Comparison of ENCODE assay signal across 1 cellular context in the genomic region with DNA sequence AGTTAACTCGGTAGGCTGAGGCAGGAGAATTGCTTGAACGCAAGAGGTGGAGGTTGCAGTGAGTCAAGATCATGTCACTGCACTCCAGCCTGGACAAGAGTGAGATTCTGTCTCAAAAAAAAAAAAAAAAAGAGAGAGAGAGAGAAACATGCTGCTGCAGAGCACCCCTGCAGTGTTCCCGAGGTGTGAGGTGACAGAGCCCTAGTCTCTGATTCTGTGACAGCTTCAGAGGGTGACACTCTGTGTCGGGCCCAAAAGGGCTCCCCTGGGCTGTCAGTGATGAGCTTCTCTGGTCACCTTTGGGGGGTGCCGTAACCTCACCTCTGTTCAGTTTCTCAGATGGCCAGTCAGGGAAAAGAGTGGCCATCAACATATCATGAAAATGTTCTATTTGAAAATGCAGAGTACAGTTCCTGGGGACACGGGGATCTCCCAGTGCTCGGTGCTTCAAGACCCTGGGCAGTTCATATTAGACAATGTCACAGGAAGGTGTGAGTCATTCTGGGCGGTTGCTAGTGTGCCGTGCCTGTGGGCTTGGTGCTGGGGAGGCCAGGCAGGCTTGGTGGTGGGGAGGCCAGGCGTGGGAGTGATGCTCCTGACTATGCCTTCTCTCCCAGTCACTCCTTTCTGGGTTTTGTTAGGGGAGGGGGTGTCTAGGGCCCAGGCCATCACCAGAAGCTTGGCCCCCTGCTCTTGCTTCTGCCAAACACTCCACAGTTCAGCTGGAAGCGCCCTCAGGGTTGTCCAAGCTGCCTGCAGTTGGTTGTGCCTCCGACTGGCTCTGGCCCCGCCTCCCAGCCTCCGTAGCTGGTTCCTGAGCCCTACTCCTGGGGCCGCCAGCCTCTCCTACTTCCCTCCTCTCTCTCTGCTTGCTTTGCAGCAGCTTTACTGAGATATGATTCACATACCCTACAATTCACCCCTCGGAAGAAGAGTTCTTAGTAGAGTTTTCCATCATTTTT.
TF ChIP-seq lines count a peak whose summit lies in the region.

No MANE protein-coding gene starts in this region.

TF ChIP-seq in K562, 482 proteins besides CTCF, POLR2A, EP300 and RAD21 (continued from another document and continues in another):
- TF ChIP-seq NFXL1 (CRISPR knock-in tag; IDR thresholded peaks at IDR 0.05) (peak; percentile 39; the same call in 1 of the 2 replicates), HLTF (IDR thresholded peaks at IDR 0.05) (no peak; the same call in 1 of the 2 replicates), ZEB2 (IDR thresholded peaks at IDR 0.05) (no peak), MXI1 (IDR thresholded peaks at IDR 0.05; ENCODE audit: low read depth, low read length) (no peak), ZNF551 (CRISPR knock-in tag; IDR thresholded peaks at IDR 0.05) (no peak), CSDE1 (IDR thresholded peaks at IDR 0.05) (no peak), U2AF1 (optimal IDR thresholded peaks at IDR 0.05; ENCODE audit: low read depth, low read length) (no peak), ZNF76 (CRISPR knock-in tag; IDR thresholded peaks at IDR 0.05; ENCODE audit: borderline replicate concordance) (no peak), CBX8 (IDR thresholded peaks at IDR 0.05; ENCODE audit: borderline replicate concordance, extremely low read depth, low read depth, low read length, poor library complexity, severe bottlenecking) (no peak), ZNF764 (CRISPR knock-in tag; IDR thresholded peaks at IDR 0.05; ENCODE audit: low read depth) (no peak), NFRKB (IDR thresholded peaks at IDR 0.05; ENCODE audit: low read depth) (no peak), FIP1L1 (IDR thresholded peaks at IDR 0.05; ENCODE audit: low read depth, low read length, poor library complexity, severe bottlenecking) (no peak), GABPA (tag; conservative IDR thresholded peaks at IDR 0.05; ENCODE audit: low read depth) (no peak), ZNF282 (CRISPR knock-in tag; IDR thresholded peaks at IDR 0.05) (no peak), ZNF583 (CRISPR knock-in tag; IDR thresholded peaks at IDR 0.05) (peak; percentile 74; the same call in 1 of the 2 replicates), CREM (IDR thresholded peaks at IDR 0.05; ENCODE audit: low read depth) (peak; percentile 49), SUPT5H (IDR thresholded peaks at IDR 0.05) (no peak), PURB (CRISPR knock-in tag; IDR thresholded peaks at IDR 0.05; ENCODE audit: low read depth) (no peak), GTF2F1 (IDR thresholded peaks at IDR 0.05; ENCODE audit: low read depth, low read length) (no peak), SIN3B (IDR thresholded peaks at IDR 0.05; ENCODE audit: low read depth) (no peak), SNIP1 (IDR thresholded peaks at IDR 0.05; ENCODE audit: low read depth) (no peak), RFX5 (IDR thresholded peaks at IDR 0.05; ENCODE audit: low read depth, low read length) (no peak), MAFK (IDR thresholded peaks at IDR 0.05; ENCODE audit: low read length) (no peak; the same call in 1 of the 2 replicates), ZNF311 (CRISPR knock-in tag; IDR thresholded peaks at IDR 0.05) (no peak), CBX3 (IDR thresholded peaks at IDR 0.05; ENCODE audit: borderline replicate concordance in 1 of 2, low read length in 2 of 2) (peak in 1 of 2 experiments; percentile 26; a peak in 1 of 3 replicates), ZNF785 (CRISPR knock-in tag; IDR thresholded peaks at IDR 0.05) (no peak), TAF9B (IDR thresholded peaks at IDR 0.05; ENCODE audit: partially characterized antibody) (no peak), KDM2B (CRISPR knock-in tag; IDR thresholded peaks at IDR 0.05) (no peak), ETV5 (CRISPR knock-in tag; IDR thresholded peaks at IDR 0.05; ENCODE audit: low read depth) (peak; percentile 68; the same call in 1 of the 2 replicates), BCOR (IDR thresholded peaks at IDR 0.05) (no peak), PRMT5 (CRISPR knock-in tag; IDR thresholded peaks at IDR 0.05) (no peak), NR2C2 (CRISPR knock-in tag; IDR thresholded peaks at IDR 0.05) (no peak; the same call in 1 of the 2 replicates), NR2C2 (tag; IDR thresholded peaks at IDR 0.05) (no peak), HNRNPLL (IDR thresholded peaks at IDR 0.05; ENCODE audit: low read depth, low read length, poor library complexity, severe bottlenecking) (no peak), EWSR1 (IDR thresholded peaks at IDR 0.05; ENCODE audit: borderline replicate concordance, low read depth, partially characterized antibody) (no peak), ZNF3 (CRISPR knock-in tag; IDR thresholded peaks at IDR 0.05) (peak; percentile 60; the same call in 1 of the 2 replicates), ERF (CRISPR knock-in tag; IDR thresholded peaks at IDR 0.05) (peak; percentile 87), ZNF316 (IDR thresholded peaks at IDR 0.05) (no peak), KDM4B (IDR thresholded peaks at IDR 0.05; ENCODE audit: borderline replicate concordance in 2 of 2, low read depth in 1 of 2) (no peak; a peak in 1 of 4 replicates), SETDB1 (IDR thresholded peaks at IDR 0.05; ENCODE audit: low read length) (no peak)
- TF ChIP-seq, protein P1, sequence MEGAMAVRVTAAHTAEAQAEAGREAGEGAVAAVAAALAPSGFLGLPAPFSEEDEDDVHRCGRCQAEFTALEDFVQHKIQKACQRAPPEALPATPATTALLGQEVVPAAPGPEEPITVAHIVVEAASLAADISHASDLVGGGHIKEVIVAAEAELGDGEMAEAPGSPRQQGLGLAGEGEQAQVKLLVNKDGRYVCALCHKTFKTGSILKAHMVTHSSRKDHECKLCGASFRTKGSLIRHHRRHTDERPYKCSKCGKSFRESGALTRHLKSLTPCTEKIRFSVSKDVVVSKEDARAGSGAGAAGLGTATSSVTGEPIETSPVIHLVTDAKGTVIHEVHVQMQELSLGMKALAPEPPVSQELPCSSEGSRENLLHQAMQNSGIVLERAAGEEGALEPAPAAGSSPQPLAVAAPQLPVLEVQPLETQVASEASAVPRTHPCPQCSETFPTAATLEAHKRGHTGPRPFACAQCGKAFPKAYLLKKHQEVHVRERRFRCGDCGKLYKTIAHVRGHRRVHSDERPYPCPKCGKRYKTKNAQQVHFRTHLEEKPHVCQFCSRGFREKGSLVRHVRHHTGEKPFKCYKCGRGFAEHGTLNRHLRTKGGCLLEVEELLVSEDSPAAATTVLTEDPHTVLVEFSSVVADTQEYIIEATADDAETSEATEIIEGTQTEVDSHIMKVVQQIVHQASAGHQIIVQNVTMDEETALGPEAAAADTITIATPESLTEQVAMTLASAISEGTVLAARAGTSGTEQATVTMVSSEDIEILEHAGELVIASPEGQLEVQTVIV (CRISPR knock-in tag; IDR thresholded peaks at IDR 0.05; ENCODE audit: borderline replicate concordance): no peak
- TF ChIP-seq, protein P2, sequence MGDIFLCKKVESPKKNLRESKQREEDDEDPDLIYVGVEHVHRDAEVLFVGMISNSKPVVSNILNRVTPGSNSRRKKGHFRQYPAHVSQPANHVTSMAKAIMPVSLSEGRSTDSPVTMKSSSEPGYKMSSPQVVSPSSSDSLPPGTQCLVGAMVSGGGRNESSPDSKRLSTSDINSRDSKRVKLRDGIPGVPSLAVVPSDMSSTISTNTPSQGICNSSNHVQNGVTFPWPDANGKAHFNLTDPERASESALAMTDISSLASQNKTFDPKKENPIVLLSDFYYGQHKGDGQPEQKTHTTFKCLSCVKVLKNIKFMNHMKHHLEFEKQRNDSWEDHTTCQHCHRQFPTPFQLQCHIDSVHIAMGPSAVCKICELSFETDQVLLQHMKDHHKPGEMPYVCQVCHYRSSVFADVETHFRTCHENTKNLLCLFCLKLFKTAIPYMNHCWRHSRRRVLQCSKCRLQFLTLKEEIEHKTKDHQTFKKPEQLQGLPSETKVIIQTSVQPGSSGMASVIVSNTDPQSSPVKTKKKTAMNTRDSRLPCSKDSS (IDR thresholded peaks at IDR 0.05; ENCODE audit: low read depth, partially characterized antibody): no peak
- TF ChIP-seq, protein P3, sequence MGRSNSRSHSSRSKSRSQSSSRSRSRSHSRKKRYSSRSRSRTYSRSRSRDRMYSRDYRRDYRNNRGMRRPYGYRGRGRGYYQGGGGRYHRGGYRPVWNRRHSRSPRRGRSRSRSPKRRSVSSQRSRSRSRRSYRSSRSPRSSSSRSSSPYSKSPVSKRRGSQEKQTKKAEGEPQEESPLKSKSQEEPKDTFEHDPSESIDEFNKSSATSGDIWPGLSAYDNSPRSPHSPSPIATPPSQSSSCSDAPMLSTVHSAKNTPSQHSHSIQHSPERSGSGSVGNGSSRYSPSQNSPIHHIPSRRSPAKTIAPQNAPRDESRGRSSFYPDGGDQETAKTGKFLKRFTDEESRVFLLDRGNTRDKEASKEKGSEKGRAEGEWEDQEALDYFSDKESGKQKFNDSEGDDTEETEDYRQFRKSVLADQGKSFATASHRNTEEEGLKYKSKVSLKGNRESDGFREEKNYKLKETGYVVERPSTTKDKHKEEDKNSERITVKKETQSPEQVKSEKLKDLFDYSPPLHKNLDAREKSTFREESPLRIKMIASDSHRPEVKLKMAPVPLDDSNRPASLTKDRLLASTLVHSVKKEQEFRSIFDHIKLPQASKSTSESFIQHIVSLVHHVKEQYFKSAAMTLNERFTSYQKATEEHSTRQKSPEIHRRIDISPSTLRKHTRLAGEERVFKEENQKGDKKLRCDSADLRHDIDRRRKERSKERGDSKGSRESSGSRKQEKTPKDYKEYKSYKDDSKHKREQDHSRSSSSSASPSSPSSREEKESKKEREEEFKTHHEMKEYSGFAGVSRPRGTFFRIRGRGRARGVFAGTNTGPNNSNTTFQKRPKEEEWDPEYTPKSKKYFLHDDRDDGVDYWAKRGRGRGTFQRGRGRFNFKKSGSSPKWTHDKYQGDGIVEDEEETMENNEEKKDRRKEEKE (IDR thresholded peaks at IDR 0.05; ENCODE audit: borderline replicate concordance in 1 of 2, control insufficient read depth in 1 of 2, low read depth in 2 of 2, low read length in 1 of 2): no peak
- TF ChIP-seq, protein P4, sequence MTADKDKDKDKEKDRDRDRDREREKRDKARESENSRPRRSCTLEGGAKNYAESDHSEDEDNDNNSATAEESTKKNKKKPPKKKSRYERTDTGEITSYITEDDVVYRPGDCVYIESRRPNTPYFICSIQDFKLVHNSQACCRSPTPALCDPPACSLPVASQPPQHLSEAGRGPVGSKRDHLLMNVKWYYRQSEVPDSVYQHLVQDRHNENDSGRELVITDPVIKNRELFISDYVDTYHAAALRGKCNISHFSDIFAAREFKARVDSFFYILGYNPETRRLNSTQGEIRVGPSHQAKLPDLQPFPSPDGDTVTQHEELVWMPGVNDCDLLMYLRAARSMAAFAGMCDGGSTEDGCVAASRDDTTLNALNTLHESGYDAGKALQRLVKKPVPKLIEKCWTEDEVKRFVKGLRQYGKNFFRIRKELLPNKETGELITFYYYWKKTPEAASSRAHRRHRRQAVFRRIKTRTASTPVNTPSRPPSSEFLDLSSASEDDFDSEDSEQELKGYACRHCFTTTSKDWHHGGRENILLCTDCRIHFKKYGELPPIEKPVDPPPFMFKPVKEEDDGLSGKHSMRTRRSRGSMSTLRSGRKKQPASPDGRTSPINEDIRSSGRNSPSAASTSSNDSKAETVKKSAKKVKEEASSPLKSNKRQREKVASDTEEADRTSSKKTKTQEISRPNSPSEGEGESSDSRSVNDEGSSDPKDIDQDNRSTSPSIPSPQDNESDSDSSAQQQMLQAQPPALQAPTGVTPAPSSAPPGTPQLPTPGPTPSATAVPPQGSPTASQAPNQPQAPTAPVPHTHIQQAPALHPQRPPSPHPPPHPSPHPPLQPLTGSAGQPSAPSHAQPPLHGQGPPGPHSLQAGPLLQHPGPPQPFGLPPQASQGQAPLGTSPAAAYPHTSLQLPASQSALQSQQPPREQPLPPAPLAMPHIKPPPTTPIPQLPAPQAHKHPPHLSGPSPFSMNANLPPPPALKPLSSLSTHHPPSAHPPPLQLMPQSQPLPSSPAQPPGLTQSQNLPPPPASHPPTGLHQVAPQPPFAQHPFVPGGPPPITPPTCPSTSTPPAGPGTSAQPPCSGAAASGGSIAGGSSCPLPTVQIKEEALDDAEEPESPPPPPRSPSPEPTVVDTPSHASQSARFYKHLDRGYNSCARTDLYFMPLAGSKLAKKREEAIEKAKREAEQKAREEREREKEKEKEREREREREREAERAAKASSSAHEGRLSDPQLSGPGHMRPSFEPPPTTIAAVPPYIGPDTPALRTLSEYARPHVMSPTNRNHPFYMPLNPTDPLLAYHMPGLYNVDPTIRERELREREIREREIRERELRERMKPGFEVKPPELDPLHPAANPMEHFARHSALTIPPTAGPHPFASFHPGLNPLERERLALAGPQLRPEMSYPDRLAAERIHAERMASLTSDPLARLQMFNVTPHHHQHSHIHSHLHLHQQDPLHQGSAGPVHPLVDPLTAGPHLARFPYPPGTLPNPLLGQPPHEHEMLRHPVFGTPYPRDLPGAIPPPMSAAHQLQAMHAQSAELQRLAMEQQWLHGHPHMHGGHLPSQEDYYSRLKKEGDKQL (CRISPR knock-in tag; IDR thresholded peaks at IDR 0.05; ENCODE audit: borderline replicate concordance): no peak
- TF ChIP-seq, protein P5, sequence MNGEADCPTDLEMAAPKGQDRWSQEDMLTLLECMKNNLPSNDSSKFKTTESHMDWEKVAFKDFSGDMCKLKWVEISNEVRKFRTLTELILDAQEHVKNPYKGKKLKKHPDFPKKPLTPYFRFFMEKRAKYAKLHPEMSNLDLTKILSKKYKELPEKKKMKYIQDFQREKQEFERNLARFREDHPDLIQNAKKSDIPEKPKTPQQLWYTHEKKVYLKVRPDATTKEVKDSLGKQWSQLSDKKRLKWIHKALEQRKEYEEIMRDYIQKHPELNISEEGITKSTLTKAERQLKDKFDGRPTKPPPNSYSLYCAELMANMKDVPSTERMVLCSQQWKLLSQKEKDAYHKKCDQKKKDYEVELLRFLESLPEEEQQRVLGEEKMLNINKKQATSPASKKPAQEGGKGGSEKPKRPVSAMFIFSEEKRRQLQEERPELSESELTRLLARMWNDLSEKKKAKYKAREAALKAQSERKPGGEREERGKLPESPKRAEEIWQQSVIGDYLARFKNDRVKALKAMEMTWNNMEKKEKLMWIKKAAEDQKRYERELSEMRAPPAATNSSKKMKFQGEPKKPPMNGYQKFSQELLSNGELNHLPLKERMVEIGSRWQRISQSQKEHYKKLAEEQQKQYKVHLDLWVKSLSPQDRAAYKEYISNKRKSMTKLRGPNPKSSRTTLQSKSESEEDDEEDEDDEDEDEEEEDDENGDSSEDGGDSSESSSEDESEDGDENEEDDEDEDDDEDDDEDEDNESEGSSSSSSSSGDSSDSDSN (IDR thresholded peaks at IDR 0.05; ENCODE audit: borderline replicate concordance in 1 of 2, low read depth in 2 of 2, low read length in 2 of 2): 0 out of 4 replicates have a peak, but pooled peaks of 1 of the 2 experiments have one; percentile 47
- TF ChIP-seq, protein P6, sequence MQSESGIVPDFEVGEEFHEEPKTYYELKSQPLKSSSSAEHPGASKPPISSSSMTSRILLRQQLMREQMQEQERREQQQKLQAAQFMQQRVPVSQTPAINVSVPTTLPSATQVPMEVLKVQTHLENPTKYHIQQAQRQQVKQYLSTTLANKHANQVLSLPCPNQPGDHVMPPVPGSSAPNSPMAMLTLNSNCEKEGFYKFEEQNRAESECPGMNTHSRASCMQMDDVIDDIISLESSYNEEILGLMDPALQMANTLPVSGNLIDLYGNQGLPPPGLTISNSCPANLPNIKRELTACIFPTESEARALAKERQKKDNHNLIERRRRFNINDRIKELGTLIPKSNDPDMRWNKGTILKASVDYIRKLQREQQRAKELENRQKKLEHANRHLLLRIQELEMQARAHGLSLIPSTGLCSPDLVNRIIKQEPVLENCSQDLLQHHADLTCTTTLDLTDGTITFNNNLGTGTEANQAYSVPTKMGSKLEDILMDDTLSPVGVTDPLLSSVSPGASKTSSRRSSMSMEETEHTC (IDR thresholded peaks at IDR 0.05): 0 out of 2 replicates have a peak, but pooled peaks have one; percentile 40
